15 cellular contexts compared by ENCODE assay signal in genomic region chr2:182541268-182541667, GRCh38.
DNase-seq lines count a peak whose midpoint lies in the region; ATAC-seq and TF ChIP-seq lines count a peak whose summit lies in the region.
"Had no signal": no experiment of that assay in that cellular context is flagged by ENCODE, and none has a peak within 500 bp of the region (broad histone marks: within the 10 kb centered on the region; RNA-seq: fewer than 3 reads in every experiment).

No MANE protein-coding gene starts in this region.

- ATAC-seq in GM18907 (IDR thresholded peaks at IDR 0.05; ENCODE audit: unreplicated experiment) (peak; percentile 86), GM21619 (IDR thresholded peaks at IDR 0.05; ENCODE audit: unreplicated experiment) (peak; percentile 81), HG03159 (IDR thresholded peaks at IDR 0.05; ENCODE audit: unreplicated experiment) (peak; percentile 74), GM23338 (no peak), omental fat pad (ENCODE audit: low FRiP score) (no peak)
- ATAC-seq: activated T-cell treated with anti-CD3 and anti-CD28 coated beads, Interleukin-2, amount 50 U/mL, for 72 hours had no signal

- H3K79me2 ChIP-seq in GM23338 (replicated peaks; ENCODE audit: insufficient read depth): no peaks in the 10 kb centered on the region

- no peaks in the 10 kb centered on the region for H4K20me1 ChIP-seq in GM23338 (replicated peaks; ENCODE audit: insufficient read depth)

- no peaks in the 10 kb centered on the region for H3K27me3 ChIP-seq in GM23338 (ENCODE audit: insufficient read depth)

- peaks cover 7% of the 10 kb centered on the region for H3K9me3 Mint-ChIP-seq in chondrocyte (ENCODE audit: low read depth)
- H3K9me3 Mint-ChIP-seq in GM23338: no peaks in the 10 kb centered on the region
- H3K9me3 Mint-ChIP-seq: activated T-cell treated with anti-CD3 and anti-CD28 coated beads, Interleukin-2, amount 50 U/mL, for 72 hours had no signal

- H3K4me1 Mint-ChIP-seq in chondrocyte (ENCODE audit: low read depth): peaks cover 4% of the 10 kb centered on the region
- H3K4me1 Mint-ChIP-seq in GM23338: no peaks in the 10 kb centered on the region

- H2AFZ ChIP-seq in GM23338: no peak overlapping the region

- H3K36me3 ChIP-seq in GM23338 (ENCODE audit: insufficient read depth): no peaks in the 10 kb centered on the region
- H3K36me3 ChIP-seq: WERI-Rb-1 had no signal

- H3F3A ChIP-seq in GM23338 (replicated peaks; ENCODE audit: low read depth): no peaks in the 10 kb centered on the region

- H3K4me2 ChIP-seq in GM23338: no peak overlapping the region

- H3K27ac Mint-ChIP-seq in chondrocyte (ENCODE audit: unreplicated experiment) (peak overlapping the region; percentile 6), GM23338 (no peak overlapping the region)
- H3K27ac Mint-ChIP-seq: activated T-cell treated with anti-CD3 and anti-CD28 coated beads, Interleukin-2, amount 50 U/mL, for 72 hours had no signal

- H3K9me2 ChIP-seq in GM23338 (ENCODE audit: insufficient read depth): no peaks in the 10 kb centered on the region

- DNase-seq in chondrocyte (ENCODE audit: low spot score) (no peak), GM23338 (ENCODE audit: low spot score) (no peak), activated gamma-delta T cell treated with Interleukin-2 at 50 U/mL for 16 hours (no peak), omental fat pad (ENCODE audit: low spot score) (no peak)
- no peak for DNase-seq in activated naive CD4-positive, alpha-beta T cell treated with Interleukin-2 at 50 U/mL for 16 hours
- DNase-seq: activated T-cell treated with anti-CD3 and anti-CD28 coated beads, Interleukin-2, amount 50 U/mL, for 72 hours; Caco-2; head of caudate nucleus; NCI-H510A; stimulated activated CD4-positive, alpha-beta T cell treated with anti-CD3 and anti-CD28 coated beads, Interleukin-15, amount 100 ng/mL, for 24 hours; WERI-Rb-1 had no signal

- H3K4me1 ChIP-seq in GM23338 (ENCODE audit: insufficient read depth): no peaks in the 10 kb centered on the region
- H3K4me1 ChIP-seq: Caco-2 had no signal

- no peak overlapping the region for H3K27ac ChIP-seq in GM23338 (ENCODE audit: low read depth)
- H3K27ac ChIP-seq: WERI-Rb-1 had no signal

- H3K4me3 ChIP-seq in GM23338: no peak overlapping the region

- TF ChIP-seq CTCF in chondrocyte (IDR thresholded peaks at IDR 0.05) (no peak), GM23338 (conservative IDR thresholded peaks at IDR 0.05; ENCODE audit: low read depth in 2 of 2) (no peak), omental fat pad (IDR thresholded peaks at IDR 0.05) (no peak)

- H3K36me3 Mint-ChIP-seq in chondrocyte (ENCODE audit: low read depth): no peaks in the 10 kb centered on the region
- no peaks in the 10 kb centered on the region for H3K36me3 Mint-ChIP-seq in GM23338 (ENCODE audit: low read depth)
- H3K36me3 Mint-ChIP-seq: brain had no signal

- no peaks in the 10 kb centered on the region for H3K27me3 Mint-ChIP-seq in chondrocyte (ENCODE audit: low read depth)
- H3K27me3 Mint-ChIP-seq in GM23338 (ENCODE audit: insufficient read depth, low read depth, poor library complexity): peaks cover 3% of the 10 kb centered on the region

- no peak overlapping the region for H3K4me3 Mint-ChIP-seq in chondrocyte (ENCODE audit: unreplicated experiment)
- no peak overlapping the region for H3K4me3 Mint-ChIP-seq in GM23338
- H3K4me3 Mint-ChIP-seq: activated T-cell treated with anti-CD3 and anti-CD28 coated beads, Interleukin-2, amount 50 U/mL, for 72 hours; brain had no signal

TF ChIP-seq in GM23338, 12 proteins besides CTCF, POLR2A, EP300 and RAD21 (continues in another document):
- TF ChIP-seq ETS1 (IDR thresholded peaks at IDR 0.05) (no peak), NANOG (IDR thresholded peaks at IDR 0.05; ENCODE audit: borderline replicate concordance) (no peak), ZNF331 (CRISPR knock-in tag; IDR thresholded peaks at IDR 0.05; ENCODE audit: low read depth) (no peak), STAT1 (IDR thresholded peaks at IDR 0.05; ENCODE audit: unreplicated experiment) (no peak), CREB1 (CRISPR knock-in tag; IDR thresholded peaks at IDR 0.05; ENCODE audit: low read depth) (no peak), EZH2phosphoT487 (IDR thresholded peaks at IDR 0.05; ENCODE audit: unreplicated experiment) (no peak), EZH2 (IDR thresholded peaks at IDR 0.05; ENCODE audit: low read depth, unreplicated experiment) (no peak), JUNB (IDR thresholded peaks at IDR 0.05; ENCODE audit: unreplicated experiment) (no peak), ZNF114 (CRISPR knock-in tag; IDR thresholded peaks at IDR 0.05) (no peak)
- TF ChIP-seq, protein P1, sequence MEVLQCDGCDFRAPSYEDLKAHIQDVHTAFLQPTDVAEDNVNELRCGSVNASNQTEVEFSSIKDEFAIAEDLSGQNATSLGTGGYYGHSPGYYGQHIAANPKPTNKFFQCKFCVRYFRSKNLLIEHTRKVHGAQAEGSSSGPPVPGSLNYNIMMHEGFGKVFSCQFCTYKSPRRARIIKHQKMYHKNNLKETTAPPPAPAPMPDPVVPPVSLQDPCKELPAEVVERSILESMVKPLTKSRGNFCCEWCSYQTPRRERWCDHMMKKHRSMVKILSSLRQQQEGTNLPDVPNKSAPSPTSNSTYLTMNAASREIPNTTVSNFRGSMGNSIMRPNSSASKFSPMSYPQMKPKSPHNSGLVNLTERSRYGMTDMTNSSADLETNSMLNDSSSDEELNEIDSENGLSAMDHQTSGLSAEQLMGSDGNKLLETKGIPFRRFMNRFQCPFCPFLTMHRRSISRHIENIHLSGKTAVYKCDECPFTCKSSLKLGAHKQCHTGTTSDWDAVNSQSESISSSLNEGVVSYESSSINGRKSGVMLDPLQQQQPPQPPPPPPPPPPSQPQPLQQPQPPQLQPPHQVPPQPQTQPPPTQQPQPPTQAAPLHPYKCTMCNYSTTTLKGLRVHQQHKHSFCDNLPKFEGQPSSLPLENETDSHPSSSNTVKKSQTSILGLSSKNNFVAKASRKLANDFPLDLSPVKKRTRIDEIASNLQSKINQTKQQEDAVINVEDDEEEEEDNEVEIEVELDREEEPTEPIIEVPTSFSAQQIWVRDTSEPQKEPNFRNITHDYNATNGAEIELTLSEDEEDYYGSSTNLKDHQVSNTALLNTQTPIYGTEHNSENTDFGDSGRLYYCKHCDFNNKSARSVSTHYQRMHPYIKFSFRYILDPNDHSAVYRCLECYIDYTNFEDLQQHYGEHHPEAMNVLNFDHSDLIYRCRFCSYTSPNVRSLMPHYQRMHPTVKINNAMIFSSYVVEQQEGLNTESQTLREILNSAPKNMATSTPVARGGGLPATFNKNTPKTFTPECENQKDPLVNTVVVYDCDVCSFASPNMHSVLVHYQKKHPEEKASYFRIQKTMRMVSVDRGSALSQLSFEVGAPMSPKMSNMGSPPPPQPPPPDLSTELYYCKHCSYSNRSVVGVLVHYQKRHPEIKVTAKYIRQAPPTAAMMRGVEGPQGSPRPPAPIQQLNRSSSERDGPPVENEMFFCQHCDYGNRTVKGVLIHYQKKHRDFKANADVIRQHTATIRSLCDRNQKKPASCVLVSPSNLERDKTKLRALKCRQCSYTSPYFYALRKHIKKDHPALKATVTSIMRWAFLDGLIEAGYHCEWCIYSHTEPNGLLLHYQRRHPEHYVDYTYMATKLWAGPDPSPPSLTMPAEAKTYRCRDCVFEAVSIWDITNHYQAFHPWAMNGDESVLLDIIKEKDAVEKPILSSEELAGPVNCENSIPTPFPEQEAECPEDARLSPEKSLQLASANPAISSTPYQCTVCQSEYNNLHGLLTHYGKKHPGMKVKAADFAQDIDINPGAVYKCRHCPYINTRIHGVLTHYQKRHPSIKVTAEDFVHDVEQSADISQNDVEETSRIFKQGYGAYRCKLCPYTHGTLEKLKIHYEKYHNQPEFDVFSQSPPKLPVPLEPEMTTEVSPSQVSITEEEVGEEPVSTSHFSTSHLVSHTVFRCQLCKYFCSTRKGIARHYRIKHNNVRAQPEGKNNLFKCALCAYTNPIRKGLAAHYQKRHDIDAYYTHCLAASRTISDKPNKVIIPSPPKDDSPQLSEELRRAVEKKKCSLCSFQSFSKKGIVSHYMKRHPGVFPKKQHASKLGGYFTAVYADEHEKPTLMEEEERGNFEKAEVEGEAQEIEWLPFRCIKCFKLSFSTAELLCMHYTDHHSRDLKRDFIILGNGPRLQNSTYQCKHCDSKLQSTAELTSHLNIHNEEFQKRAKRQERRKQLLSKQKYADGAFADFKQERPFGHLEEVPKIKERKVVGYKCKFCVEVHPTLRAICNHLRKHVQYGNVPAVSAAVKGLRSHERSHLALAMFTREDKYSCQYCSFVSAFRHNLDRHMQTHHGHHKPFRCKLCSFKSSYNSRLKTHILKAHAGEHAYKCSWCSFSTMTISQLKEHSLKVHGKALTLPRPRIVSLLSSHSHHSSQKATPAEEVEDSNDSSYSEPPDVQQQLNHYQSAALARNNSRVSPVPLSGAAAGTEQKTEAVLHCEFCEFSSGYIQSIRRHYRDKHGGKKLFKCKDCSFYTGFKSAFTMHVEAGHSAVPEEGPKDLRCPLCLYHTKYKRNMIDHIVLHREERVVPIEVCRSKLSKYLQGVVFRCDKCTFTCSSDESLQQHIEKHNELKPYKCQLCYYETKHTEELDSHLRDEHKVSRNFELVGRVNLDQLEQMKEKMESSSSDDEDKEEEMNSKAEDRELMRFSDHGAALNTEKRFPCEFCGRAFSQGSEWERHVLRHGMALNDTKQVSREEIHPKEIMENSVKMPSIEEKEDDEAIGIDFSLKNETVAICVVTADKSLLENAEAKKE (CRISPR knock-in tag; IDR thresholded peaks at IDR 0.05): no peak

Comparison
In these comparisons a context has a peak if more than half of its experiments do, and no peak if none do; other contexts are left out.
1. ATAC-seq: peak in GM18907 (single experiment), GM21619 (single experiment) and HG03159 (single experiment); none in GM23338 (single experiment) and omental fat pad (single experiment).